In the genomic region with DNA sequence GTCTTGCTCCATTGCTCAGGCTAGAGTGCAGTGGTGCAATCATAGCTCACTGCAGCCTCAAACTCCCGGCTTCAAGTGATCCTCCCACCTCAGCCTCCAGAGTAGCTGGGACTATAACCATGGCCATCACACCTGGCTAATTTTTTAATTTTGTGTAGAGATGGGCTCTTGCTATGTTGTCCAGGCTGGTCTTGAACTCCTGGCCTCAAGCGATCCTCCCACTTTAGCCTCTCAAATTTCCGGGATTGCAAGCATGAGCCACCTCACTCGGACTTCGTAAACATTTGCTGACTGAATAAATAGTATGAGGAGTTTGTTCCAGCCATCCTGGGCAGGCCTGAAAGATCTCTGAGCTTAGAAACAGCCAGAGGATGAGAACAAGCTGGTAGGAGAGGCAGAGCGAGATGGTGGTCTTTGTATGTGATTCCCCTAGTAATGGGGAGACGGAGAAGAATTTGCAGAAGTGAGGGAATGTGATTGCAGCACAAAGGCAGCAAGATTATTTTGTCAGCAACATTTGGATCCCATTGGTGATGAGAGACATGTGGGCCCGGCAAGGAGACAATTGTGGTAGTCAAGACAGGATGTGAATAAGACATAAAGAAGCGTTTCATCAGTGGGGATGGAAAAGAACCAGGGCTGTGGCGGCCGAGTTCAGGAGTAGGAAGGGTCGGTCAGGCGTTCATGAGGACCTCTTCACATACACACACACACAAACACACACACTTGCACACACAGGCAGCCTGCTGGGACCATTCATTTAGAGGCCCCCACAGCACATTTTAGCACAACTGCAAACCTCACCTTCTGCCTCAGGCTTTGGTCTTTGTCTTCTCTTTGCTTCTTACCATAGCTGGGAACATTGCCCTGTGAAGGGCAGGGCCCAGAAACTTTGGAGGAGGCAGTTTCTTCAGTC, we compare ENCODE assay signal across 1 cellular context.
TF ChIP-seq lines count a peak whose summit lies in the region.

No MANE protein-coding gene starts in this region.

TF ChIP-seq in SK-N-SH treated with all-trans-retinoic acid at 6 μM for 48 hours, 23 proteins besides CTCF, POLR2A, EP300 and RAD21 (continued from another document):
- TF ChIP-seq, protein P1, sequence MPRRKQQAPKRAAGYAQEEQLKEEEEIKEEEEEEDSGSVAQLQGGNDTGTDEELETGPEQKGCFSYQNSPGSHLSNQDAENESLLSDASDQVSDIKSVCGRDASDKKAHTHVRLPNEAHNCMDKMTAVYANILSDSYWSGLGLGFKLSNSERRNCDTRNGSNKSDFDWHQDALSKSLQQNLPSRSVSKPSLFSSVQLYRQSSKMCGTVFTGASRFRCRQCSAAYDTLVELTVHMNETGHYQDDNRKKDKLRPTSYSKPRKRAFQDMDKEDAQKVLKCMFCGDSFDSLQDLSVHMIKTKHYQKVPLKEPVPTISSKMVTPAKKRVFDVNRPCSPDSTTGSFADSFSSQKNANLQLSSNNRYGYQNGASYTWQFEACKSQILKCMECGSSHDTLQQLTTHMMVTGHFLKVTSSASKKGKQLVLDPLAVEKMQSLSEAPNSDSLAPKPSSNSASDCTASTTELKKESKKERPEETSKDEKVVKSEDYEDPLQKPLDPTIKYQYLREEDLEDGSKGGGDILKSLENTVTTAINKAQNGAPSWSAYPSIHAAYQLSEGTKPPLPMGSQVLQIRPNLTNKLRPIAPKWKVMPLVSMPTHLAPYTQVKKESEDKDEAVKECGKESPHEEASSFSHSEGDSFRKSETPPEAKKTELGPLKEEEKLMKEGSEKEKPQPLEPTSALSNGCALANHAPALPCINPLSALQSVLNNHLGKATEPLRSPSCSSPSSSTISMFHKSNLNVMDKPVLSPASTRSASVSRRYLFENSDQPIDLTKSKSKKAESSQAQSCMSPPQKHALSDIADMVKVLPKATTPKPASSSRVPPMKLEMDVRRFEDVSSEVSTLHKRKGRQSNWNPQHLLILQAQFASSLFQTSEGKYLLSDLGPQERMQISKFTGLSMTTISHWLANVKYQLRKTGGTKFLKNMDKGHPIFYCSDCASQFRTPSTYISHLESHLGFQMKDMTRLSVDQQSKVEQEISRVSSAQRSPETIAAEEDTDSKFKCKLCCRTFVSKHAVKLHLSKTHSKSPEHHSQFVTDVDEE (CRISPR knock-in tag; IDR thresholded peaks at IDR 0.05), result no peak
